ENCODE assay signal across 26 cellular contexts in genomic region chr4:3809028-3809427, GRCh38. TPM values are rescaled to one million over a fixed set of nuclear protein-coding genes. Genes with fewer than 3 reads are reported as not detected.
"Had no signal": no experiment of that assay in that cellular context is flagged by ENCODE, and none has a peak within 500 bp of the region (broad histone marks: within the 10 kb centered on the region; RNA-seq: fewer than 3 reads in every experiment).

No MANE protein-coding gene starts in this region.

- H3K4me2 ChIP-seq: smooth muscle cell had no signal

- H3K4me1 ChIP-seq: prostate gland, tibial nerve had no signal

- H3K4me3 ChIP-seq: lung, mucosa of descending colon, ovary, prostate gland, smooth muscle cell, tibial nerve had no signal

- H3K27me3 ChIP-seq: ovary had no signal

- H3K9me3 ChIP-seq: mucosa of descending colon, neutrophil, ovary, prostate gland had no signal

- H3K36me3 ChIP-seq: neutrophil, ovary, prostate gland, tibial nerve had no signal

- DNase-seq: activated CD4-positive, alpha-beta memory T cell treated with anti-CD3 and anti-CD28 coated beads, Interleukin-2, amount 10 ng/mL, durations not matched to agents 7 days and 5 days; activated CD4-positive, alpha-beta T cell treated with anti-CD3 and anti-CD28 coated beads for 1 hour; activated CD4-positive, alpha-beta T cell treated with anti-CD3 and anti-CD28 coated beads, Interleukin-2, amount 10 ng/mL, durations not matched to agents 7 days and 5 days; activated CD8-positive, alpha-beta memory T cell treated with anti-CD3 and anti-CD28 coated beads, Interleukin-2, amount 50 U/mL, for 48 hours; activated gamma-delta T cell; activated naive CD4-positive, alpha-beta T cell treated with anti-CD3 and anti-CD28 coated beads, Interleukin-2, amount 10 ng/mL, durations not matched to agents 7 days and 5 days; activated naive CD8-positive, alpha-beta T cell treated with anti-CD3 and anti-CD28 coated beads, Interleukin-2, amount 10 ng/mL, durations not matched to agents 7 days and 5 days; activated T-cell treated with anti-CD3 and anti-CD28 coated beads, Interleukin-2, amount 50 U/mL, for 24 hours; cerebellar nuclear complex; cortex of kidney; foreskin fibroblast; hippocampal formation; immature natural killer cell; ovary; retina; stimulated activated CD4-positive, alpha-beta T cell treated with anti-CD3 and anti-CD28 coated beads, Interleukin-1b, Interleukin-23, amount 100 ng/mL, for 48 hours; stimulated activated naive B cell treated with anti-CD40 and anti-IgM and Interleukin-4, amounts not matched to agents 10 μg/mL and 1 μg/mL and 100 μg/mL, for 72 hours; T-helper 2 cell had no signal

- H3K27ac ChIP-seq: neutrophil, ovary, prostate gland, tibial nerve had no signal

- ATAC-seq: esophagus mucosa; mucosa of descending colon; stimulated activated naive B cell treated with anti-CD40 and anti-IgM and Interleukin-4, amounts not matched to agents 10 μg/mL and 1 μg/mL and 100 μg/mL, for 72 hours had no signal

RNA-seq across cellular contexts. Expression of gene ADRA2C, which starts 42.8 kb away (rescaled TPM):
- total RNA-seq: activated CD4-positive, alpha-beta memory T cell treated with anti-CD3 and anti-CD28 coated beads, Interleukin-2, amount 10 ng/mL, durations not matched to agents 7 days and 5 days; activated CD4-positive, alpha-beta T cell treated with anti-CD3 and anti-CD28 coated beads, Interleukin-2, amount 10 ng/mL, durations not matched to agents 7 days and 5 days; activated naive CD8-positive, alpha-beta T cell treated with anti-CD3 and anti-CD28 coated beads, Interleukin-2, amount 10 ng/mL, durations not matched to agents 7 days and 5 days; natural killer cell treated with Interleukin-12 subunit alpha and Interleukin-12 subunit beta and Interleukin-15 and Interleukin-18, amount 100 ng/mL, for 72 hours had no signal
- polyA plus RNA-seq: immature natural killer cell had no signal
